Comparison of ENCODE assay signal across 17 cellular contexts in genomic region chr12:47549258-47549657, GRCh38.
DNase-seq lines count a peak whose midpoint lies in the region; ATAC-seq and TF ChIP-seq lines count a peak whose summit lies in the region.
"Had no signal": no experiment of that assay in that cellular context is flagged by ENCODE, and none has a peak within 500 bp of the region (broad histone marks: within the 10 kb centered on the region; RNA-seq: fewer than 3 reads in every experiment).

No MANE protein-coding gene starts in this region.

- H3K36me3 Mint-ChIP-seq in effector memory CD8-positive, alpha-beta T cell (ENCODE audit: insufficient read depth): no peaks in the 10 kb centered on the region

- WGBS in aorta, 2 donors: 72 to 78% methylated on average over 3 of the region's 3 CpGs

- no peak overlapping the region for H3K27ac ChIP-seq in PC-3 (ENCODE audit: low read length)
- H3K27ac ChIP-seq in aorta (ENCODE audit: low read depth in 1 of 2, low read length in 2 of 2): no peak overlapping the region
- H3K27ac ChIP-seq: C4-2B had no signal

- H3K9me3 ChIP-seq in PC-3 (ENCODE audit: low read length): 0 out of 2 replicates have a peak, but pooled peaks cover 5% of the 10 kb centered on the region
- peaks cover 4% of the 10 kb centered on the region for H3K9me3 ChIP-seq in aorta (ENCODE audit: control insufficient read depth, low read length)

- H2AFZ ChIP-seq in PC-3 (ENCODE audit: low read length): no peak overlapping the region

- no peak overlapping the region for H3K4me2 ChIP-seq in PC-3 (ENCODE audit: low read length)

- no peaks in the 10 kb centered on the region for H3K79me2 ChIP-seq in PC-3 (ENCODE audit: low read length)

- no peaks in the 10 kb centered on the region for H4K20me1 ChIP-seq in PC-3 (ENCODE audit: low read length)

- H3K27ac Mint-ChIP-seq in effector memory CD8-positive, alpha-beta T cell: no peak overlapping the region

- H3K36me3 ChIP-seq in PC-3 (ENCODE audit: low read depth, low read length) (peaks cover 2% of the 10 kb centered on the region; the same call in 1 of the 2 replicates), aorta (ENCODE audit: control insufficient read depth in 1 of 2, insufficient read depth in 2 of 2, low read length in 1 of 2) (no peaks in the 10 kb centered on the region)

- no peak overlapping the region for H3K4me3 ChIP-seq in PC-3 (ENCODE audit: low read length)
- no peak overlapping the region for H3K4me3 ChIP-seq in fibroblast of mammary gland (ENCODE audit: control insufficient read depth, low read depth, low read length)
- H3K4me3 ChIP-seq in aorta (ENCODE audit: low read length in 2 of 2): no peak overlapping the region

- H3K9me2 ChIP-seq in PC-3 (replicated peaks; ENCODE audit: low read length): no peaks in the 10 kb centered on the region

- H3K4me1 ChIP-seq in PC-3 (ENCODE audit: insufficient read depth, low read length) (peaks cover 8% of the 10 kb centered on the region; the same call in 1 of the 2 replicates), aorta (ENCODE audit: control insufficient read depth in 1 of 2, insufficient read depth in 2 of 2, low read length in 2 of 2) (peaks cover 0 to 2% of the 10 kb centered on the region in 2 donors)

- peaks cover 33 to 40% of the 10 kb centered on the region in 2 donors for H3K27me3 Mint-ChIP-seq in effector memory CD8-positive, alpha-beta T cell

- intact Hi-C loops in PC-3 (cut with micrococcal nuclease): loop anchor here (10.0 kb wide), 1 partner anchor 514 kb away; no protein-coding TSS in a partner anchor
- intact Hi-C loops in aorta (cut with DNase I): no loop called here

- POLR2A ChIA-PET in PC-3 (lab: Charles Lee; ENCODE audit: unreplicated experiment): no interaction called here

- peak; percentile 42 for DNase-seq in activated CD4-positive, alpha-beta T cell treated with anti-CD3 and anti-CD28 coated beads for 48 hours
- DNase-seq in activated CD4-positive, alpha-beta T cell treated with anti-CD3 and anti-CD28 coated beads, Interleukin-2, amount 50 U/mL, for 1 hour: no peak
- peak; percentile 52 for DNase-seq in Daoy (ENCODE audit: low read depth)
- DNase-seq in PC-3: peak; percentile 61
- peak; percentile 13 for DNase-seq in fibroblast of mammary gland (ENCODE audit: low read depth)
- no peak for DNase-seq in superior temporal gyrus (ENCODE audit: extremely low spot score)
- no peak for DNase-seq in aorta
- no peak for DNase-seq in effector memory CD8-positive, alpha-beta T cell
- DNase-seq: DMS153; H7; NCI-H1417; NCI-H1930; NCI-H524; NK-92 treated with Interleukin-12 subunit alpha and Interleukin-12 subunit beta, amount 100 ng/mL, for 24 hours; OCI-M1 had no signal

- no TSS peak for BruUV-seq in PC-3 (replicated peaks; lab: Mats Ljungman, UMichigan)

- no peak overlapping the region for H3K4me3 Mint-ChIP-seq in effector memory CD8-positive, alpha-beta T cell

- ATAC-seq in PC-3: no peak
- ATAC-seq in aorta (ENCODE audit: low FRiP score): no peak
- ATAC-seq in effector memory CD8-positive, alpha-beta T cell (replicated peaks): no peak
- ATAC-seq: Right ventricle myocardium inferior had no signal

- no peaks in the 10 kb centered on the region for H3F3A ChIP-seq in PC-3 (ENCODE audit: low read length, unreplicated experiment)

- no peak overlapping the region for H3K9ac ChIP-seq in PC-3 (ENCODE audit: low read length)

- TF ChIP-seq CTCF in PC-3 (conservative IDR thresholded peaks at IDR 0.05; ENCODE audit: low read depth, low read length): no peak
- TF ChIP-seq CTCF in fibroblast of mammary gland (conservative IDR thresholded peaks at IDR 0.05; ENCODE audit: control insufficient read depth, insufficient read depth, low read depth, low read length): no peak

- CTCF ChIA-PET in PC-3 (lab: Charles Lee): no interaction called here

- peaks cover 4 to 10% of the 10 kb centered on the region in 2 donors for H3K9me3 Mint-ChIP-seq in effector memory CD8-positive, alpha-beta T cell

- H3K4me1 Mint-ChIP-seq in effector memory CD8-positive, alpha-beta T cell (ENCODE audit: low read depth in 2 of 2): peaks cover 0 to 2% of the 10 kb centered on the region in 2 donors

- H3K27me3 ChIP-seq in PC-3 (ENCODE audit: low read length) (no peaks in the 10 kb centered on the region), aorta (ENCODE audit: control insufficient read depth in 1 of 2, insufficient read depth in 2 of 2, low read length in 1 of 2) (no peaks in the 10 kb centered on the region)

Comparison
In these comparisons a context has a peak if more than half of its experiments do, and no peak if none do; other contexts are left out.
1. DNase-seq: peak in activated CD4-positive, alpha-beta T cell treated with anti-CD3 and anti-CD28 coated beads for 48 hours (single experiment), Daoy (single experiment), PC-3 (single experiment) and fibroblast of mammary gland (single experiment); none in activated CD4-positive, alpha-beta T cell treated with anti-CD3 and anti-CD28 coated beads, Interleukin-2, amount 50 U/mL, for 1 hour (single experiment), superior temporal gyrus (single experiment), aorta (0 of 2) and effector memory CD8-positive, alpha-beta T cell (0 of 3).